7 cellular contexts compared by ENCODE assay signal in the genomic region with DNA sequence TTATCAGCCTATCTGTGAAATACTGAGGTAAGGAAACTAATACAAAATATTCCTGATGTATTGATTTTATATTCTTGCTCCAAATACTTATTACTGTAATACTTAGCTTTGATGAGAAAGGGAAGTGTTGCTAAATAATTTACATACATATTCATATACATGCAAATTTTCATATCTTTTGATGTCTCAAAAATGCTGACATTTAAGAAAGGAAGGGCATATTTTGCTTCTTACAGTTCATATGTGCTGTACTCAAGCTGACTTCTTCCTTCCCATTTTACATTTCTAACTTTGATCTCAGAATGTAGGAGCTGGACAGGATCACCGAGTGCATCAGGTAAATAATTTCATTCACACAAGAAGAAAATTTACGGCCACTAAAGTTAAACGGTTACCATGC.
"Had no signal": no experiment of that assay in that cellular context is flagged by ENCODE, and none has a peak within 500 bp of the region (broad histone marks: within the 10 kb centered on the region; RNA-seq: fewer than 3 reads in every experiment).

No MANE protein-coding gene starts in this region.

- DNase-seq: GDM1, GF-D8 had no signal

- ATAC-seq: GM12878 had no signal

- H3K4me3 ChIP-seq: GM12878 had no signal

- FAIRE-seq: GM12878, GM12891, GM12892, GM18507, GM19239 had no signal
